7 cellular contexts compared by ENCODE assay signal in the genomic region with DNA sequence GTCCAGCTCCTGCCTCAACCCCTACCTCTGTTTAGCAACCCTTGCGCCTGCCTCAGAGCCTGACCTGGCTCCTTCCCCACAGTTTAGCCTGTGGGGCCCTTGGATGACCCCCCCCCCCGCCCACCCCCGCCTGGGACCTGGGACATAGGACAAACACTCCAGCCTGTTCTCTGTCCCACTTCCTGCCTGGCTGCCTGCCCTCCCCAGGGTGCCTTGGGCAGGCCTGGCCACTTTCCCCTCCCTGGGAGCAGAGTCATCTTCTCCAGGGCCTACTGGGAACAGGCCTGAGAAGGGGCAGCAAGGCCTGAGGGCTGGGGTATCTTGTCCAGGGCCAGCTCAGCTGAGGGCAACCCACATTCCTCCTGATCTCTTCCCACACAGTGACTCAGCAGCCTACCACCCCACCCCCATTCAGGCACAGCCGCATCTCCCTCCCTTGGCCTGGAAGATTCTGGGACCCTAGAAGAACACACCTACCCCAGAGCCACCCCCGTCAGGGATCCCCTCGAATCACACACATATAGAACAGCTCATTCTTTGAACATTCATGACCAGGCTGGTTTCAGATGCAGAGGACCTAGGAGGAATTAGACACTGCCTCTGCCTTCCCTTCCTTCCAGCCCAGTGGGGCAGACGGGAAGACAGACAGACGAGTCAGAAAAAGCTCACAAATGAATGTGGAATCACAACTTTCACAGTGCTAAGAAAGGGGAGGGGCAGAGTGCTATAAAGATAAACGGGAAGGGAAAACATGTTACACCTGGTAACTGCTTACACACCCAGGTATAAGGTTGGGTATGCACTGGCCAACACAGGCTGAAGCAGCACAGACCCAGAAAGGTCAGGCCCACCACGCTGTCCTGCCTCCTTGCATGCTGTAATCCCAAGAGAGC. TPM values are rescaled to one million over a fixed set of nuclear protein-coding genes. Genes with fewer than 3 reads are reported as not detected.
DNase-seq lines count a peak whose midpoint lies in the region; ATAC-seq lines count a peak whose summit lies in the region.

No MANE protein-coding gene starts in this region.

- no peaks in the 10 kb centered on the region for H3K9me3 Mint-ChIP-seq in activated T-helper 2 cell treated with anti-CD3 and anti-CD28 coated beads, Interferon-gamma antibody, Interleukin-2, Interleukin-4, amounts not matched to agents 10 μg/mL and 5 μg/mL and 100 μg/mL, durations not matched to agents 14 hours and 24 hours and 36 hours
- H3K9me3 Mint-ChIP-seq in stimulated activated memory B cell treated with anti-CD40 and anti-IgM and Interleukin-4, amounts not matched to agents 10 μg/mL and 1 μg/mL and 100 μg/mL, for 72 hours, result no peaks in the 10 kb centered on the region

- H3K36me3 Mint-ChIP-seq in activated T-helper 2 cell treated with anti-CD3 and anti-CD28 coated beads, Interferon-gamma antibody, Interleukin-2, Interleukin-4, amounts not matched to agents 10 μg/mL and 5 μg/mL and 100 μg/mL, durations not matched to agents 14 hours and 24 hours and 36 hours (ENCODE audit: low read depth), result peaks cover 39% of the 10 kb centered on the region
- peaks cover 32% of the 10 kb centered on the region for H3K36me3 Mint-ChIP-seq in stimulated activated memory B cell treated with anti-CD40 and anti-IgM and Interleukin-4, amounts not matched to agents 10 μg/mL and 1 μg/mL and 100 μg/mL, for 72 hours

- peak; percentile 89 for DNase-seq in HK-2 (ENCODE audit: unreplicated experiment)
- no peak for DNase-seq in activated T-helper 2 cell treated with anti-CD3 and anti-CD28 coated beads, Interferon-gamma antibody, Interleukin-2, Interleukin-4, amounts not matched to agents 10 μg/mL and 5 μg/mL and 100 μg/mL, durations not matched to agents 14 hours and 24 hours and 36 hours (ENCODE audit: low spot score)
- peak; percentile 84 for DNase-seq in left ventricle myocardium superior
- DNase-seq in NCI-H1694 treated with DMSO at 0.1 percent for 48 hours (lab: John Stamatoyannopoulos, UW), result no peak
- DNase-seq in activated CD4-positive, alpha-beta T cell treated with anti-CD3 and anti-CD28 coated beads, Interleukin-2, amount 50 U/mL, for 48 hours, result no peak
- no peak for DNase-seq in NCI-H2081 (lab: John Stamatoyannopoulos, UW)

- H3K27ac Mint-ChIP-seq in activated T-helper 2 cell treated with anti-CD3 and anti-CD28 coated beads, Interferon-gamma antibody, Interleukin-2, Interleukin-4, amounts not matched to agents 10 μg/mL and 5 μg/mL and 100 μg/mL, durations not matched to agents 14 hours and 24 hours and 36 hours, result peak overlapping the region; percentile 69
- peak overlapping the region; percentile 69 for H3K27ac Mint-ChIP-seq in stimulated activated memory B cell treated with anti-CD40 and anti-IgM and Interleukin-4, amounts not matched to agents 10 μg/mL and 1 μg/mL and 100 μg/mL, for 72 hours

- no peaks in the 10 kb centered on the region for H3K27me3 Mint-ChIP-seq in activated T-helper 2 cell treated with anti-CD3 and anti-CD28 coated beads, Interferon-gamma antibody, Interleukin-2, Interleukin-4, amounts not matched to agents 10 μg/mL and 5 μg/mL and 100 μg/mL, durations not matched to agents 14 hours and 24 hours and 36 hours (ENCODE audit: low read depth)
- H3K27me3 Mint-ChIP-seq in stimulated activated memory B cell treated with anti-CD40 and anti-IgM and Interleukin-4, amounts not matched to agents 10 μg/mL and 1 μg/mL and 100 μg/mL, for 72 hours, result no peaks in the 10 kb centered on the region

- no peak overlapping the region for H3K4me3 Mint-ChIP-seq in activated T-helper 2 cell treated with anti-CD3 and anti-CD28 coated beads, Interferon-gamma antibody, Interleukin-2, Interleukin-4, amounts not matched to agents 10 μg/mL and 5 μg/mL and 100 μg/mL, durations not matched to agents 14 hours and 24 hours and 36 hours (ENCODE audit: low read depth)
- no peak overlapping the region for H3K4me3 Mint-ChIP-seq in stimulated activated memory B cell treated with anti-CD40 and anti-IgM and Interleukin-4, amounts not matched to agents 10 μg/mL and 1 μg/mL and 100 μg/mL, for 72 hours

- H3K4me1 Mint-ChIP-seq in activated T-helper 2 cell treated with anti-CD3 and anti-CD28 coated beads, Interferon-gamma antibody, Interleukin-2, Interleukin-4, amounts not matched to agents 10 μg/mL and 5 μg/mL and 100 μg/mL, durations not matched to agents 14 hours and 24 hours and 36 hours (ENCODE audit: low read depth), result peaks cover 38% of the 10 kb centered on the region
- H3K4me1 Mint-ChIP-seq in stimulated activated memory B cell treated with anti-CD40 and anti-IgM and Interleukin-4, amounts not matched to agents 10 μg/mL and 1 μg/mL and 100 μg/mL, for 72 hours, result peaks cover 37% of the 10 kb centered on the region

- ATAC-seq in left ventricle myocardium superior, result peak; percentile 47
- no peak for ATAC-seq in stimulated activated memory B cell treated with anti-CD40 and anti-IgM and Interleukin-4, amounts not matched to agents 10 μg/mL and 1 μg/mL and 100 μg/mL, for 72 hours

- intact Hi-C loops in activated T-helper 2 cell treated with anti-CD3 and anti-CD28 coated beads, Interferon-gamma antibody, Interleukin-2, Interleukin-4, amounts not matched to agents 10 μg/mL and 5 μg/mL and 100 μg/mL, durations not matched to agents 14 hours and 24 hours and 36 hours (cut with micrococcal nuclease), result loop anchor here (10.0 kb wide), 2 partner anchors 256 to 604 kb away; partner anchors contain the start of genes CENPT, CES4A, NUTF2 and THAP11
- intact Hi-C loops in left ventricle myocardium superior (cut with micrococcal nuclease), result no loop called here

RNA-seq across cellular contexts. Expression of gene FHOD1, which starts 6.0 kb away (rescaled TPM):
- total RNA-seq in activated T-helper 2 cell treated with anti-CD3 and anti-CD28 coated beads, Interferon-gamma antibody, Interleukin-2, Interleukin-4, amounts not matched to agents 10 μg/mL and 5 μg/mL and 100 μg/mL, durations not matched to agents 14 hours and 24 hours and 36 hours, result 134 and 141 TPM in 2 replicates
- total RNA-seq in left ventricle myocardium superior, result 14.5 TPM

RNA-seq across cellular contexts. Expression of gene SLC9A5, which starts 7.5 kb away (rescaled TPM):
- 5.1 and 6.4 TPM in 2 replicates for total RNA-seq in activated T-helper 2 cell treated with anti-CD3 and anti-CD28 coated beads, Interferon-gamma antibody, Interleukin-2, Interleukin-4, amounts not matched to agents 10 μg/mL and 5 μg/mL and 100 μg/mL, durations not matched to agents 14 hours and 24 hours and 36 hours
- 1.2 TPM for total RNA-seq in left ventricle myocardium superior

RNA-seq across cellular contexts. Expression of gene TMEM208, which starts 14.3 kb away (rescaled TPM):
- total RNA-seq in activated T-helper 2 cell treated with anti-CD3 and anti-CD28 coated beads, Interferon-gamma antibody, Interleukin-2, Interleukin-4, amounts not matched to agents 10 μg/mL and 5 μg/mL and 100 μg/mL, durations not matched to agents 14 hours and 24 hours and 36 hours, result 53.8 and 55.4 TPM in 2 replicates
- 11.7 TPM for total RNA-seq in left ventricle myocardium superior

RNA-seq across cellular contexts. Expression of gene PLEKHG4, which starts 38.1 kb away (rescaled TPM):
- 30.4 and 33.4 TPM in 2 replicates for total RNA-seq in activated T-helper 2 cell treated with anti-CD3 and anti-CD28 coated beads, Interferon-gamma antibody, Interleukin-2, Interleukin-4, amounts not matched to agents 10 μg/mL and 5 μg/mL and 100 μg/mL, durations not matched to agents 14 hours and 24 hours and 36 hours
- total RNA-seq in left ventricle myocardium superior, result 1.5 TPM

RNA-seq across cellular contexts. Expression of gene ELMO3, which starts 42.3 kb away (rescaled TPM):
- 6.8 and 7.1 TPM in 2 replicates for total RNA-seq in activated T-helper 2 cell treated with anti-CD3 and anti-CD28 coated beads, Interferon-gamma antibody, Interleukin-2, Interleukin-4, amounts not matched to agents 10 μg/mL and 5 μg/mL and 100 μg/mL, durations not matched to agents 14 hours and 24 hours and 36 hours
- total RNA-seq in left ventricle myocardium superior, result 0.79 TPM

Comparison
In these comparisons a context has a peak if more than half of its experiments do, and no peak if none do; other contexts are left out.
1. DNase-seq: peak in HK-2 (single experiment) and left ventricle myocardium superior (single experiment); none in activated T-helper 2 cell treated with anti-CD3 and anti-CD28 coated beads, Interferon-gamma antibody, Interleukin-2, Interleukin-4, amounts not matched to agents 10 μg/mL and 5 μg/mL and 100 μg/mL, durations not matched to agents 14 hours and 24 hours and 36 hours (single experiment), NCI-H1694 treated with DMSO at 0.1 percent for 48 hours (single experiment), activated CD4-positive, alpha-beta T cell treated with anti-CD3 and anti-CD28 coated beads, Interleukin-2, amount 50 U/mL, for 48 hours (0 of 2) and NCI-H2081 (0 of 2).